Comparison of ENCODE assay signal across 18 cellular contexts in genomic region chr5:112434650-112435049, GRCh38.
"Had no signal": no experiment of that assay in that cellular context is flagged by ENCODE, and none has a peak within 500 bp of the region (broad histone marks: within the 10 kb centered on the region; RNA-seq: fewer than 3 reads in every experiment).

No MANE protein-coding gene starts in this region.

- H3K4me3 ChIP-seq: adrenal gland, pancreas, smooth muscle cell, stomach, testis had no signal

- H3K27me3 Mint-ChIP-seq: type B pancreatic cell had no signal

- H3K4me3 Mint-ChIP-seq: mesothelial cell of epicardium; natural killer cell treated with Interleukin-12 subunit alpha and Interleukin-12 subunit beta and Interleukin-15 and Interleukin-18, amount 100 ng/mL, for 72 hours; stimulated activated effector memory CD8-positive, alpha-beta T cell treated with anti-CD3 and anti-CD28 coated beads, Interleukin-12 subunit alpha, Interleukin-12 subunit beta, amount 100 ng/mL, for 72 hours; type B pancreatic cell had no signal

- DNase-seq: activated CD4-positive, alpha-beta T cell treated with anti-CD3 and anti-CD28 coated beads for 1 hour; activated CD4-positive, alpha-beta T cell treated with anti-CD3 and anti-CD28 coated beads, Interleukin-2, amount 50 U/mL, for 4 hours; activated gamma-delta T cell treated with Interleukin-2 at 50 U/mL for 16 hours; adrenal gland; effector CD4-positive, alpha-beta T cell; hippocampal formation; pancreas; stimulated activated CD4-positive, alpha-beta T cell treated with anti-CD3 and anti-CD28 coated beads, Interleukin-4, amount 100 ng/mL, for 24 hours; stomach; T1000; testis; WERI-Rb-1 had no signal

- H3K4me1 Mint-ChIP-seq: mesothelial cell of epicardium; stimulated activated effector memory CD8-positive, alpha-beta T cell treated with anti-CD3 and anti-CD28 coated beads, Interleukin-12 subunit alpha, Interleukin-12 subunit beta, amount 100 ng/mL, for 72 hours had no signal

- H3K27ac Mint-ChIP-seq: activated naive CD4-positive, alpha-beta T cell treated with anti-CD3 and anti-CD28 coated beads, Interleukin-2, amount 50 U/mL, for 72 hours; mesothelial cell of epicardium; natural killer cell treated with Interleukin-12 subunit alpha and Interleukin-12 subunit beta and Interleukin-15 and Interleukin-18, amount 100 ng/mL, for 72 hours; stimulated activated effector memory CD8-positive, alpha-beta T cell treated with anti-CD3 and anti-CD28 coated beads, Interleukin-12 subunit alpha, Interleukin-12 subunit beta, amount 100 ng/mL, for 72 hours; type B pancreatic cell had no signal

- H3K36me3 Mint-ChIP-seq: mesothelial cell of epicardium; stimulated activated effector memory CD8-positive, alpha-beta T cell treated with anti-CD3 and anti-CD28 coated beads, Interleukin-12 subunit alpha, Interleukin-12 subunit beta, amount 100 ng/mL, for 72 hours; type B pancreatic cell had no signal
